Comparison of ENCODE assay signal across 36 cellular contexts in genomic region chr2:26581991-26582842, GRCh38. TPM values are rescaled to one million over a fixed set of nuclear protein-coding genes. Genes with fewer than 3 reads are reported as not detected.
A peak's percentile ranks its signal among the peaks of the same experiment; 100 is the strongest.
DNase-seq lines count a peak whose midpoint lies in the region; ATAC-seq, FAIRE-seq and TF ChIP-seq lines count a peak whose summit lies in the region.
"Had no signal": no experiment of that assay in that cellular context is flagged by ENCODE, and none has a peak within 500 bp of the region (broad histone marks: within the 10 kb centered on the region; RNA-seq: fewer than 3 reads in every experiment).

No MANE protein-coding gene starts in this region.

- no peak overlapping the region for H4K5ac ChIP-seq in H1 (ENCODE audit: insufficient read length, low read depth, low read length)

- H2BK20ac ChIP-seq in H1 (ENCODE audit: low read length): no peak overlapping the region

- H4K20me1 ChIP-seq in H1 (replicated peaks in 1 of 2; ENCODE audit: control insufficient read depth in 1 of 2, insufficient read depth in 2 of 2, low read length in 2 of 2): no peaks in the 10 kb centered on the region
- H4K20me1 ChIP-seq: BLaER1 had no signal

- POLR2A ChIA-PET in H1 (lab: Charles Lee; ENCODE audit: partially characterized antibody): no interaction called here

- no peaks in the 10 kb centered on the region for H3K4me1 Mint-ChIP-seq in osteocyte (ENCODE audit: unreplicated experiment)
- H3K4me1 Mint-ChIP-seq in activated T-helper 17 cell treated with anti-CD3 and anti-CD28 coated beads, Interleukin-2, amount 50 U/mL, for 72 hours: no peaks in the 10 kb centered on the region

- CTCF ChIA-PET in H1 (lab: Charles Lee; ENCODE audit: partially characterized antibody): interaction anchor here (0.5 to 10.9 kb wide), 17 partner anchors 9 to 188 kb away, joined by 3 to 159 read pairs (median 4); a partner anchor contains a TSS

- no peak overlapping the region for H3K4me2 ChIP-seq in H1 (ENCODE audit: insufficient read depth in 1 of 2, low read depth in 2 of 2, low read length in 2 of 2)
- H3K4me2 ChIP-seq: BLaER1, hepatocyte had no signal

- WGBS in right cardiac atrium: 85% methylated on average over 18 of the region's 18 CpGs
- WGBS in H1 (ENCODE audit: extremely low coverage in 1 of 2, insufficient coverage in 1 of 2, insufficient read length in 1 of 2, insufficient replicate concordance in 2 of 2, low coverage in 1 of 2, low lambda C conversion rate in 2 of 2, missing lambda C conversion rate in 1 of 2), 2 experiments: 93% methylated on average over 18 of the region's 18 CpGs; no CpG with 5 or more reads in 1 of the 2 experiments
- 79 to 82% methylated on average over 9 to 18 of the region's 18 CpGs for WGBS in body of pancreas, 2 donors

- DNase-seq in Right ventricle myocardium superior (peak; percentile 18), right cardiac atrium (no peak), H1 (ENCODE audit: low read depth in 1 of 2, low spot score in 2 of 2) (no peak), osteocyte (ENCODE audit: extremely low spot score, unreplicated experiment) (peak; percentile 40), NOMO-1 treated with DMSO at 0.1 percent for 48 hours (lab: John Stamatoyannopoulos, UW; ENCODE audit: unreplicated experiment) (no peak), body of pancreas (no peak)
- DNase-seq: activated CD4-positive, alpha-beta T cell treated with anti-CD3 and anti-CD28 coated beads for 4 hours; activated naive CD4-positive, alpha-beta T cell treated with anti-CD3 and anti-CD28 coated beads, Interleukin-2, amount 50 U/mL, for 16 hours; brain microvascular endothelial cell; DMS53; effector CD4-positive, alpha-beta T cell; HCEC 1CT; Kasumi-1; NCI-H1436; NCI-H2081 treated with DMSO at 0.1 percent for 48 hours; NCI-H2227 treated with DMSO at 0.1 percent for 48 hours; NCI-H526 treated with DMSO at 0.1 percent for 48 hours; NK-92 treated with Interleukin-12 subunit alpha and Interleukin-12 subunit beta, amount 100 ng/mL, for 24 hours; PC-3; retina; stimulated activated CD8-positive, alpha-beta memory T cell treated with anti-CD3 and anti-CD28 coated beads, Interleukin-4, amount 100 ng/mL, for 48 hours; T-helper 2 cell; testis had no signal

- H3K36me3 ChIP-seq in H1 (ENCODE audit: control insufficient read depth in 2 of 4, insufficient read depth in 4 of 4, low read length in 3 of 4) (no peaks in the 10 kb centered on the region), body of pancreas (replicated peaks in 1 of 2; ENCODE audit: insufficient read depth in 1 of 2, low read depth in 2 of 2) (no peaks in the 10 kb centered on the region)
- H3K36me3 ChIP-seq: BLaER1, brain microvascular endothelial cell, gastroesophageal sphincter, pancreas, vagina had no signal

- H3K27ac ChIP-seq in right cardiac atrium (ENCODE audit: low read length) (no peak overlapping the region), H1 (ENCODE audit: low read depth, low read length) (no peak overlapping the region), body of pancreas (no peak overlapping the region)
- H3K27ac ChIP-seq: BLaER1, brain microvascular endothelial cell, gastroesophageal sphincter, hepatocyte, pancreas, testis, vagina had no signal

- H2BK12ac ChIP-seq in H1 (ENCODE audit: low read depth, low read length): no peak overlapping the region

- no peak overlapping the region for H2AFZ ChIP-seq in H1 (ENCODE audit: low read length)
- H2AFZ ChIP-seq: hepatocyte had no signal

- no peak overlapping the region for H3K4me3 Mint-ChIP-seq in osteocyte (ENCODE audit: unreplicated experiment)
- no peak overlapping the region for H3K4me3 Mint-ChIP-seq in activated T-helper 17 cell treated with anti-CD3 and anti-CD28 coated beads, Interleukin-2, amount 50 U/mL, for 72 hours
- H3K4me3 Mint-ChIP-seq: natural killer cell treated with Interleukin-12 subunit alpha and Interleukin-12 subunit beta and Interleukin-15 and Interleukin-18, amount 100 ng/mL, for 72 hours; stimulated activated naive CD8-positive, alpha-beta T cell treated with anti-CD3 and anti-CD28 coated beads, Interleukin-15, Interleukin-2, amounts not matched to agents 100 ng/mL and 50 ng/mL, for 24 hours had no signal

- no peak for TF ChIP-seq EP300 in H1 (IDR thresholded peaks at IDR 0.05; ENCODE audit: borderline replicate concordance in 1 of 2, low read depth in 2 of 2, low read length in 2 of 2)

- H2BK5ac ChIP-seq in H1 (ENCODE audit: low read depth, low read length): no peak overlapping the region

- no peaks in the 10 kb centered on the region for H3K79me1 ChIP-seq in H1 (ENCODE audit: low read depth, low read length)

- no peak overlapping the region for H3K4me3 ChIP-seq in right cardiac atrium (ENCODE audit: low read length)
- H3K4me3 ChIP-seq in H1 (ENCODE audit: extremely low read depth in 1 of 4, insufficient read depth in 2 of 4, low read depth in 3 of 4, low read length in 4 of 4): no peak overlapping the region
- H3K4me3 ChIP-seq in body of pancreas: no peak overlapping the region
- H3K4me3 ChIP-seq: BLaER1, gastroesophageal sphincter, hepatocyte, lung, pancreas, testis, vagina had no signal

- no peak overlapping the region for H3K14ac ChIP-seq in H1 (ENCODE audit: insufficient read length)

- H3K4me1 ChIP-seq in right cardiac atrium (ENCODE audit: control insufficient read depth, insufficient read depth, low read length): no peaks in the 10 kb centered on the region
- H3K4me1 ChIP-seq in H1 (replicated peaks in 1 of 4; ENCODE audit: control insufficient read depth in 3 of 4, insufficient read depth in 4 of 4, low read length in 3 of 4): no peaks in the 10 kb centered on the region; a peak in 1 of 7 replicates
- no peaks in the 10 kb centered on the region for H3K4me1 ChIP-seq in body of pancreas
- H3K4me1 ChIP-seq: gastroesophageal sphincter, pancreas, testis, vagina had no signal

- H3K9ac ChIP-seq in H1 (replicated peaks in 1 of 4; ENCODE audit: extremely low read depth in 1 of 4, low read depth in 3 of 4, low read length in 3 of 4): no peak overlapping the region
- H3K9ac ChIP-seq: BLaER1 had no signal

- H2AK5ac ChIP-seq in H1 (ENCODE audit: low read depth, low read length): no peak overlapping the region

- no peak overlapping the region for H3K27ac Mint-ChIP-seq in osteocyte (ENCODE audit: unreplicated experiment)
- no peak overlapping the region for H3K27ac Mint-ChIP-seq in activated T-helper 17 cell treated with anti-CD3 and anti-CD28 coated beads, Interleukin-2, amount 50 U/mL, for 72 hours
- H3K27ac Mint-ChIP-seq: natural killer cell treated with Interleukin-12 subunit alpha and Interleukin-12 subunit beta and Interleukin-15 and Interleukin-18, amount 100 ng/mL, for 72 hours; stimulated activated naive CD8-positive, alpha-beta T cell treated with anti-CD3 and anti-CD28 coated beads, Interleukin-15, Interleukin-2, amounts not matched to agents 100 ng/mL and 50 ng/mL, for 24 hours had no signal

- no peaks in the 10 kb centered on the region for H3K79me2 ChIP-seq in H1 (ENCODE audit: control insufficient read depth in 1 of 2, insufficient read depth in 2 of 2, low read length in 2 of 2)
- H3K79me2 ChIP-seq: hepatocyte had no signal

- no peak for TF ChIP-seq POLR2A in H1 (IDR thresholded peaks at IDR 0.05; ENCODE audit: control extremely low read depth in 1 of 2, low read depth in 2 of 2, low read length in 2 of 2)
- no peak for TF ChIP-seq POLR2A in body of pancreas (IDR thresholded peaks at IDR 0.05)

- no peak overlapping the region for H4K91ac ChIP-seq in H1 (replicated peaks; ENCODE audit: insufficient read length, low read length)

- no peak overlapping the region for H2BK15ac ChIP-seq in H1 (ENCODE audit: low read length)

- no peaks in the 10 kb centered on the region for H3K9me3 ChIP-seq in right cardiac atrium (ENCODE audit: control insufficient read depth, low read length)
- H3K9me3 ChIP-seq in H1 (ENCODE audit: insufficient read depth in 2 of 2, low read depth in 1 of 2, low read length in 1 of 2): no peaks in the 10 kb centered on the region
- H3K9me3 ChIP-seq in body of pancreas: no peaks in the 10 kb centered on the region
- H3K9me3 ChIP-seq: BLaER1, gastroesophageal sphincter, pancreas, testis, vagina had no signal

- no peak overlapping the region for H3K56ac ChIP-seq in H1 (replicated peaks; ENCODE audit: insufficient read length, low read depth, low read length)

- no peak overlapping the region for H2BK120ac ChIP-seq in H1 (replicated peaks; ENCODE audit: low read depth, low read length)

- ATAC-seq in Right ventricle myocardium superior (ENCODE audit: poor library complexity) (no peak), right cardiac atrium (no peak), body of pancreas (no peak)
- ATAC-seq in activated T-helper 17 cell treated with anti-CD3 and anti-CD28 coated beads, Interleukin-2, amount 50 U/mL, for 72 hours (replicated peaks): no peak
- ATAC-seq: gastroesophageal sphincter; natural killer cell treated with Interleukin-12 subunit alpha and Interleukin-12 subunit beta and Interleukin-15 and Interleukin-18, amount 100 ng/mL, for 72 hours; pancreas; PC-3 had no signal

- intact Hi-C loops in Right ventricle myocardium superior (cut with DNase I): no loop called here
- intact Hi-C loops in right cardiac atrium (cut with DNase I): no loop called here
- intact Hi-C loops in body of pancreas (cut with DNase I): no loop called here

- no peak for FAIRE-seq in H1 (lab: Jason Lieb, UNC)
- FAIRE-seq: GM12892, pancreas had no signal

- peaks cover 55% of the 10 kb centered on the region for H3K27me3 Mint-ChIP-seq in osteocyte (ENCODE audit: unreplicated experiment)
- peaks cover 27% of the 10 kb centered on the region for H3K27me3 Mint-ChIP-seq in activated T-helper 17 cell treated with anti-CD3 and anti-CD28 coated beads, Interleukin-2, amount 50 U/mL, for 72 hours

- H3K18ac ChIP-seq in H1 (ENCODE audit: extremely low read depth, low read length): no peak overlapping the region

- no peak overlapping the region for H3K4ac ChIP-seq in H1 (replicated peaks; ENCODE audit: insufficient read length, low read depth, low read length)

- no peaks in the 10 kb centered on the region for H3K9me3 Mint-ChIP-seq in osteocyte (ENCODE audit: unreplicated experiment)
- no peaks in the 10 kb centered on the region for H3K9me3 Mint-ChIP-seq in activated T-helper 17 cell treated with anti-CD3 and anti-CD28 coated beads, Interleukin-2, amount 50 U/mL, for 72 hours
- H3K9me3 Mint-ChIP-seq: natural killer cell treated with Interleukin-12 subunit alpha and Interleukin-12 subunit beta and Interleukin-15 and Interleukin-18, amount 100 ng/mL, for 72 hours; stimulated activated naive CD8-positive, alpha-beta T cell treated with anti-CD3 and anti-CD28 coated beads, Interleukin-15, Interleukin-2, amounts not matched to agents 100 ng/mL and 50 ng/mL, for 24 hours had no signal

- no peaks in the 10 kb centered on the region for H3K23me2 ChIP-seq in H1 (ENCODE audit: low read depth, low read length)

- H3K27me3 ChIP-seq in right cardiac atrium (ENCODE audit: control insufficient read depth, insufficient read depth) (no peaks in the 10 kb centered on the region), H1 (replicated peaks in 1 of 4; ENCODE audit: control insufficient read depth in 3 of 4, extremely low read depth in 1 of 4, insufficient read depth in 3 of 4, low read length in 3 of 4) (peaks cover 0 to 2% (median 0%) of the 10 kb centered on the region in 4 experiments; a peak in 2 of 7 replicates), body of pancreas (no peaks in the 10 kb centered on the region)
- H3K27me3 ChIP-seq: BLaER1, pancreas, testis, vagina had no signal

- no peaks in the 10 kb centered on the region for H3K36me3 Mint-ChIP-seq in osteocyte (ENCODE audit: unreplicated experiment)
- H3K36me3 Mint-ChIP-seq in activated T-helper 17 cell treated with anti-CD3 and anti-CD28 coated beads, Interleukin-2, amount 50 U/mL, for 72 hours (ENCODE audit: low read depth): no peaks in the 10 kb centered on the region
- H3K36me3 Mint-ChIP-seq: natural killer cell treated with Interleukin-12 subunit alpha and Interleukin-12 subunit beta and Interleukin-15 and Interleukin-18, amount 100 ng/mL, for 72 hours had no signal

- H4K8ac ChIP-seq in H1 (ENCODE audit: extremely low read depth, insufficient read depth, low read length): no peak overlapping the region

- no peak overlapping the region for H3K23ac ChIP-seq in H1 (ENCODE audit: insufficient read length)

- TF ChIP-seq RAD21 in H1 (IDR thresholded peaks at IDR 0.05 in 1 of 2, conservative IDR thresholded peaks at IDR 0.05 in 1 of 2; ENCODE audit: low read depth in 2 of 2, low read length in 2 of 2): no peak

- TF ChIP-seq CTCF in H1 (IDR thresholded peaks at IDR 0.05; ENCODE audit: control extremely low read depth in 1 of 3, insufficient read depth in 1 of 3, low read depth in 1 of 3, low read length in 3 of 3) (peak in 2 of 3 experiments; percentile 4 to 6; a peak in 1 of 4 replicates), osteocyte (IDR thresholded peaks at IDR 0.05) (no peak), body of pancreas (IDR thresholded peaks at IDR 0.05) (no peak)

RNA-seq across cellular contexts. Expression of gene CIB4, which starts 58.9 kb away (rescaled TPM):
- total RNA-seq in Right ventricle myocardium superior: not detected
- not detected for total RNA-seq in right cardiac atrium
- polyA plus RNA-seq in right cardiac atrium: not detected
- total RNA-seq in H1 (2021; fragmentation: NEBNext Ultra II Directional; extraction: Animal tissue kit (Norgen Biotek cat#: 25700)): not detected in 2 replicates
- not detected in 2 replicates for polyA plus RNA-seq in H1 (2011; rRNA removed)
- not detected for polyA plus RNA-seq in H1 (2011; cell fraction: cytosol; rRNA removed)
- polyA plus RNA-seq in H1 (2011; cell fraction: nucleus; rRNA removed): not detected
- not detected in 4 replicates for polyA plus RNA-seq in H1 (2012, experiment 1 of 2)
- polyA plus RNA-seq in H1 (2012, experiment 2 of 2): not detected
- polyA plus RNA-seq in H1 (2013, experiment 1 of 2): not detected
- not detected for polyA plus RNA-seq in H1 (2013, experiment 2 of 2)
- not detected in 2 replicates for polyA minus RNA-seq in H1 (2011; rRNA and poly(A)+ RNA removed)
- polyA minus RNA-seq in H1 (2011; cell fraction: cytosol; rRNA and poly(A)+ RNA removed): not detected
- not detected for polyA minus RNA-seq in H1 (2011; cell fraction: nucleus; rRNA and poly(A)+ RNA removed)
- not detected in 2 replicates for total RNA-seq in osteocyte
- not detected for total RNA-seq in body of pancreas
- total RNA-seq in activated T-helper 17 cell treated with anti-CD3 and anti-CD28 coated beads, Interleukin-2, amount 50 U/mL, for 72 hours: not detected
- total RNA-seq: G401; gastroesophageal sphincter; hepatocyte; mucosa of gallbladder; natural killer cell treated with Interleukin-12 subunit alpha and Interleukin-12 subunit beta and Interleukin-15 and Interleukin-18, amount 100 ng/mL, for 72 hours; PC-3; vagina had no signal
- polyA plus RNA-seq: AG04450, hepatocyte, lung had no signal

Comparison
In these comparisons a context has a peak if more than half of its experiments do, and no peak if none do; other contexts are left out.
1. DNase-seq: peak in Right ventricle myocardium superior (single experiment) and osteocyte (single experiment); none in right cardiac atrium (0 of 3), H1 (0 of 2), NOMO-1 treated with DMSO at 0.1 percent for 48 hours (single experiment) and body of pancreas (0 of 4).
2. CTCF ChIP-seq: peak in H1 (2 of 3); none in osteocyte (single experiment) and body of pancreas (0 of 7).